ENCODE assay signal across 11 cellular contexts in genomic region chr4:173448103-173448502, GRCh38. TPM values are rescaled to one million over a fixed set of nuclear protein-coding genes. Genes with fewer than 3 reads are reported as not detected.
DNase-seq lines count a peak whose midpoint lies in the region; FAIRE-seq and TF ChIP-seq lines count a peak whose summit lies in the region.
"Had no signal": no experiment of that assay in that cellular context is flagged by ENCODE, and none has a peak within 500 bp of the region (broad histone marks: within the 10 kb centered on the region; RNA-seq: fewer than 3 reads in every experiment).

No MANE protein-coding gene starts in this region.

- TF ChIP-seq CTCF in fibroblast of pulmonary artery (IDR thresholded peaks at IDR 0.05; ENCODE audit: low read length, missing control alignments) = no peak
- TF ChIP-seq CTCF in GM13976 (IDR thresholded peaks at IDR 0.05; ENCODE audit: borderline replicate concordance, control extremely low read depth, extremely low read depth, insufficient read depth, missing control alignments) = no peak
- no peak for TF ChIP-seq CTCF in GM10266 (IDR thresholded peaks at IDR 0.05; ENCODE audit: control insufficient read depth, insufficient read depth, low read depth, missing control alignments)

- H3K4me1 Mint-ChIP-seq in activated T-helper 1 cell treated with anti-CD3 and anti-CD28 coated beads, Interleukin-12 subunit alpha, Interleukin-12 subunit beta, Interleukin-2, Interleukin-4 antibody, amounts not matched to agents 30 ng/mL and 10 ng/mL and 1 ng/mL, durations not matched to agents 14 hours and 24 hours and 36 hours (ENCODE audit: low read depth) = peaks cover 11% of the 10 kb centered on the region
- H3K4me1 Mint-ChIP-seq: naive B cell had no signal

- DNase-seq in GM04504 (ENCODE audit: low read depth) (peak; percentile 75), NCI-H524 treated with DMSO at 0.1 percent for 48 hours (lab: John Stamatoyannopoulos, UW) (peak; percentile 72), fibroblast of pulmonary artery (ENCODE audit: low read depth) (peak; percentile 33), skeletal muscle cell (ENCODE audit: low read depth) (peak; percentile 76), GM13976 (ENCODE audit: low spot score) (no peak), H54 (ENCODE audit: insufficient read length, low spot score) (no peak), GM10266 (ENCODE audit: extremely low spot score) (no peak)
- no peak for DNase-seq in activated T-helper 1 cell treated with anti-CD3 and anti-CD28 coated beads, Interleukin-12 subunit alpha, Interleukin-12 subunit beta, Interleukin-2, Interleukin-4 antibody, amounts not matched to agents 30 ng/mL and 10 ng/mL and 1 ng/mL, durations not matched to agents 14 hours and 24 hours and 36 hours (ENCODE audit: low spot score)
- DNase-seq: naive B cell, NCI-H226, T1000 had no signal

- TF ChIP-seq POLR2A in H54 (IDR thresholded peaks at IDR 0.05; ENCODE audit: low read depth, low read length) = no peak

- H3K27me3 Mint-ChIP-seq in activated T-helper 1 cell treated with anti-CD3 and anti-CD28 coated beads, Interleukin-12 subunit alpha, Interleukin-12 subunit beta, Interleukin-2, Interleukin-4 antibody, amounts not matched to agents 30 ng/mL and 10 ng/mL and 1 ng/mL, durations not matched to agents 14 hours and 24 hours and 36 hours (ENCODE audit: insufficient read depth) = no peaks in the 10 kb centered on the region

- in situ Hi-C loops in GM13976 (cut with MboI; ENCODE audit: low sequenced_read_pairs, unreplicated experiment) = no loop called here

- intact Hi-C loops in activated T-helper 1 cell treated with anti-CD3 and anti-CD28 coated beads, Interleukin-12 subunit alpha, Interleukin-12 subunit beta, Interleukin-2, Interleukin-4 antibody, amounts not matched to agents 30 ng/mL and 10 ng/mL and 1 ng/mL, durations not matched to agents 14 hours and 24 hours and 36 hours (cut with micrococcal nuclease) = no loop called here

- no peaks in the 10 kb centered on the region for H3K36me3 Mint-ChIP-seq in activated T-helper 1 cell treated with anti-CD3 and anti-CD28 coated beads, Interleukin-12 subunit alpha, Interleukin-12 subunit beta, Interleukin-2, Interleukin-4 antibody, amounts not matched to agents 30 ng/mL and 10 ng/mL and 1 ng/mL, durations not matched to agents 14 hours and 24 hours and 36 hours (ENCODE audit: low read depth)

- H3K9me3 Mint-ChIP-seq in activated T-helper 1 cell treated with anti-CD3 and anti-CD28 coated beads, Interleukin-12 subunit alpha, Interleukin-12 subunit beta, Interleukin-2, Interleukin-4 antibody, amounts not matched to agents 30 ng/mL and 10 ng/mL and 1 ng/mL, durations not matched to agents 14 hours and 24 hours and 36 hours = peaks cover 3% of the 10 kb centered on the region

- no peak overlapping the region for H3K4me3 ChIP-seq in fibroblast of pulmonary artery (replicated peaks; ENCODE audit: low read depth, low read length)
- no peak overlapping the region for H3K4me3 ChIP-seq in skeletal muscle cell (ENCODE audit: low read depth, low read length)

- no peak overlapping the region for H3K27ac Mint-ChIP-seq in activated T-helper 1 cell treated with anti-CD3 and anti-CD28 coated beads, Interleukin-12 subunit alpha, Interleukin-12 subunit beta, Interleukin-2, Interleukin-4 antibody, amounts not matched to agents 30 ng/mL and 10 ng/mL and 1 ng/mL, durations not matched to agents 14 hours and 24 hours and 36 hours
- H3K27ac Mint-ChIP-seq: naive B cell had no signal

- no peak for FAIRE-seq in H54 (lab: Jason Lieb, UNC)

- no peak overlapping the region for H3K4me3 Mint-ChIP-seq in activated T-helper 1 cell treated with anti-CD3 and anti-CD28 coated beads, Interleukin-12 subunit alpha, Interleukin-12 subunit beta, Interleukin-2, Interleukin-4 antibody, amounts not matched to agents 30 ng/mL and 10 ng/mL and 1 ng/mL, durations not matched to agents 14 hours and 24 hours and 36 hours
- H3K4me3 Mint-ChIP-seq: naive B cell had no signal

RNA-seq across cellular contexts. Expression of gene SCRG1, which starts 49.2 kb away (rescaled TPM):
- not detected in 2 replicates for total RNA-seq in activated T-helper 1 cell treated with anti-CD3 and anti-CD28 coated beads, Interleukin-12 subunit alpha, Interleukin-12 subunit beta, Interleukin-2, Interleukin-4 antibody, amounts not matched to agents 30 ng/mL and 10 ng/mL and 1 ng/mL, durations not matched to agents 14 hours and 24 hours and 36 hours

Comparison
In these comparisons a context has a peak if more than half of its experiments do, and no peak if none do; other contexts are left out.
1. DNase-seq: peak in GM04504 (single experiment), NCI-H524 treated with DMSO at 0.1 percent for 48 hours (single experiment), fibroblast of pulmonary artery (single experiment) and skeletal muscle cell (single experiment); none in activated T-helper 1 cell treated with anti-CD3 and anti-CD28 coated beads, Interleukin-12 subunit alpha, Interleukin-12 subunit beta, Interleukin-2, Interleukin-4 antibody, amounts not matched to agents 30 ng/mL and 10 ng/mL and 1 ng/mL, durations not matched to agents 14 hours and 24 hours and 36 hours (single experiment), GM13976 (single experiment), H54 (single experiment) and GM10266 (single experiment).